17 cellular contexts compared by ENCODE assay signal in genomic region chr6:56758553-56758952, GRCh38.
DNase-seq lines count a peak whose midpoint lies in the region; ATAC-seq lines count a peak whose summit lies in the region.
"Had no signal": no experiment of that assay in that cellular context is flagged by ENCODE, and none has a peak within 500 bp of the region (broad histone marks: within the 10 kb centered on the region; RNA-seq: fewer than 3 reads in every experiment).

No MANE protein-coding gene starts in this region.

- no peaks in the 10 kb centered on the region for H3K9me3 ChIP-seq in HUES48 (ENCODE audit: control insufficient read depth, insufficient read depth, low read length)
- H3K9me3 ChIP-seq: lower lobe of right lung, thyroid gland had no signal

- H3K36me3 ChIP-seq in HUES48 (ENCODE audit: control insufficient read depth, insufficient read depth, low read length): no peaks in the 10 kb centered on the region
- H3K36me3 ChIP-seq: lower lobe of right lung, thyroid gland had no signal

- H3K4me1 ChIP-seq in HUES48 (ENCODE audit: control insufficient read depth, insufficient read depth, low read length): peaks cover 68% of the 10 kb centered on the region

- H3K27ac ChIP-seq in HUES48 (ENCODE audit: low read depth, low read length) (peak overlapping the region; percentile 56), caudate nucleus (ENCODE audit: low read depth, low read length) (peak overlapping the region; percentile 72), substantia nigra (ENCODE audit: low read depth, low read length, poor library complexity, severe bottlenecking) (peak overlapping the region; percentile 49)
- H3K27ac ChIP-seq: coronary artery, thyroid gland had no signal

- ATAC-seq in GM21423 (IDR thresholded peaks at IDR 0.05; ENCODE audit: unreplicated experiment): peak; percentile 30
- no peak for ATAC-seq in GM18517 (IDR thresholded peaks at IDR 0.05; ENCODE audit: unreplicated experiment)

- no peaks in the 10 kb centered on the region for H3K27me3 Mint-ChIP-seq in activated CD4-positive, alpha-beta memory T cell treated with anti-CD3 and anti-CD28 coated beads, Interleukin-2, amount 10 ng/mL, durations not matched to agents 7 days and 5 days
- H3K27me3 Mint-ChIP-seq: B cell, brain had no signal

- no peaks in the 10 kb centered on the region for H3K36me3 Mint-ChIP-seq in activated CD4-positive, alpha-beta memory T cell treated with anti-CD3 and anti-CD28 coated beads, Interleukin-2, amount 10 ng/mL, durations not matched to agents 7 days and 5 days (ENCODE audit: low read depth)
- H3K36me3 Mint-ChIP-seq: activated naive CD8-positive, alpha-beta T cell treated with anti-CD3 and anti-CD28 coated beads for 36 hours had no signal

- no peak overlapping the region for H3K27ac Mint-ChIP-seq in activated CD4-positive, alpha-beta memory T cell treated with anti-CD3 and anti-CD28 coated beads, Interleukin-2, amount 10 ng/mL, durations not matched to agents 7 days and 5 days
- H3K27ac Mint-ChIP-seq: activated naive CD8-positive, alpha-beta T cell treated with anti-CD3 and anti-CD28 coated beads for 36 hours; activated T-helper 1 cell treated with anti-CD3 and anti-CD28 coated beads, Interleukin-12 subunit alpha, Interleukin-12 subunit beta, Interleukin-2, Interleukin-4 antibody, amounts not matched to agents 30 ng/mL and 10 ng/mL and 1 ng/mL, durations not matched to agents 14 hours and 24 hours and 36 hours; B cell had no signal

- DNase-seq in caudate nucleus (lab: John Stamatoyannopoulos, UW) (no peak), substantia nigra (lab: John Stamatoyannopoulos, UW) (no peak)
- DNase-seq in activated CD4-positive, CD25-positive, alpha-beta regulatory T cell treated with anti-CD3 and anti-CD28 coated beads, Interleukin-2, amount 50 U/mL, for 72 hours: no peak
- no peak for DNase-seq in activated CD4-positive, alpha-beta memory T cell treated with anti-CD3 and anti-CD28 coated beads, Interleukin-2, amount 10 ng/mL, durations not matched to agents 7 days and 5 days
- DNase-seq: activated naive CD8-positive, alpha-beta T cell treated with anti-CD3 and anti-CD28 coated beads for 36 hours; lower lobe of right lung; MV-4-11; NCI-H187; NCI-H774 had no signal

- no peak overlapping the region for H3K4me3 ChIP-seq in HUES48 (ENCODE audit: low read depth, low read length)
- H3K4me3 ChIP-seq: coronary artery, lower lobe of right lung, thyroid gland had no signal

- H3K9ac ChIP-seq in HUES48 (ENCODE audit: low read depth, low read length): no peak overlapping the region

- H3K4me3 Mint-ChIP-seq in activated CD4-positive, alpha-beta memory T cell treated with anti-CD3 and anti-CD28 coated beads, Interleukin-2, amount 10 ng/mL, durations not matched to agents 7 days and 5 days: no peak overlapping the region
- H3K4me3 Mint-ChIP-seq: activated naive CD8-positive, alpha-beta T cell treated with anti-CD3 and anti-CD28 coated beads for 36 hours; activated T-helper 1 cell treated with anti-CD3 and anti-CD28 coated beads, Interleukin-12 subunit alpha, Interleukin-12 subunit beta, Interleukin-2, Interleukin-4 antibody, amounts not matched to agents 30 ng/mL and 10 ng/mL and 1 ng/mL, durations not matched to agents 14 hours and 24 hours and 36 hours; B cell had no signal

- CTCF ChIA-PET in activated CD4-positive, alpha-beta memory T cell treated with anti-CD3 and anti-CD28 coated beads, Interleukin-2, amount 10 ng/mL, durations not matched to agents 7 days and 5 days (lab: Charles Lee): no interaction called here

- no peaks in the 10 kb centered on the region for H3K9me3 Mint-ChIP-seq in activated CD4-positive, alpha-beta memory T cell treated with anti-CD3 and anti-CD28 coated beads, Interleukin-2, amount 10 ng/mL, durations not matched to agents 7 days and 5 days
- H3K9me3 Mint-ChIP-seq: activated naive CD8-positive, alpha-beta T cell treated with anti-CD3 and anti-CD28 coated beads for 36 hours; activated T-helper 1 cell treated with anti-CD3 and anti-CD28 coated beads, Interleukin-12 subunit alpha, Interleukin-12 subunit beta, Interleukin-2, Interleukin-4 antibody, amounts not matched to agents 30 ng/mL and 10 ng/mL and 1 ng/mL, durations not matched to agents 14 hours and 24 hours and 36 hours; brain had no signal

- H3K27me3 ChIP-seq in HUES48 (ENCODE audit: control insufficient read depth, insufficient read depth, low read length): no peaks in the 10 kb centered on the region
- H3K27me3 ChIP-seq: thyroid gland had no signal

- H3K4me1 Mint-ChIP-seq in activated CD4-positive, alpha-beta memory T cell treated with anti-CD3 and anti-CD28 coated beads, Interleukin-2, amount 10 ng/mL, durations not matched to agents 7 days and 5 days: no peaks in the 10 kb centered on the region
- H3K4me1 Mint-ChIP-seq: activated naive CD8-positive, alpha-beta T cell treated with anti-CD3 and anti-CD28 coated beads for 36 hours; B cell had no signal

- POLR2A ChIA-PET in activated CD4-positive, alpha-beta memory T cell treated with anti-CD3 and anti-CD28 coated beads, Interleukin-2, amount 10 ng/mL, durations not matched to agents 7 days and 5 days (lab: Charles Lee): no interaction called here
